1 cellular context compared by ENCODE assay signal in genomic region chr17:19037547-19037946, GRCh38. TPM values are rescaled to one million over a fixed set of nuclear protein-coding genes. Genes with fewer than 3 reads are reported as not detected.
"Had no signal": no experiment of that assay in that cellular context is flagged by ENCODE, and none has a peak within 500 bp of the region (broad histone marks: within the 10 kb centered on the region; RNA-seq: fewer than 3 reads in every experiment).

No MANE protein-coding gene starts in this region.

RNA-seq across cellular contexts. Expression of gene GRAP, which starts 9.2 kb away (rescaled TPM):
- total RNA-seq: mammary epithelial cell had no signal
- polyA plus RNA-seq: mammary epithelial cell had no signal
